In the genomic region with DNA sequence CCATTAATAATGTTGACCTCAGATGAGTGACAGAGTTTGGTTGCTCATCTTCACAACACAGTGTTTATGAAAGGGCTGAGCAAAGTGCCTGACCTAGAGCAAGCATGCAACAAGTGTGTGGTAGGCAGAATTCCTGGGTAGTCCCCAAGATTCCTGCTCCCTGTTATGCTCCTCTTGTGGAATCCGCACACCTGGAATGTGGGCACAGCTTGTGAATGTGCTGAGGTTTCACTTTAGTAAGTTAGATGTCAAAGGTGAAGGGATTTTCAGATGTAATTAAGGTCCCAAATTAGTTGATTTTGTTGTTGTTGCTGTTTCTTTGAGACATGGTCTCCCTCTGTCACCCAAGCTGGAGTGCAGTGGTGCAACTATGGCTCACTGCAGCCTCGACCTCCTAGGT, we compare ENCODE assay signal across 32 cellular contexts. TPM values are rescaled to one million over a fixed set of nuclear protein-coding genes. Genes with fewer than 3 reads are reported as not detected.
"Had no signal": no experiment of that assay in that cellular context is flagged by ENCODE, and none has a peak within 500 bp of the region (broad histone marks: within the 10 kb centered on the region; RNA-seq: fewer than 3 reads in every experiment).

No MANE protein-coding gene starts in this region.

- DNase-seq: activated B cell treated with CpG ODN at 0.5 μM for 24 hours; activated CD4-positive, alpha-beta T cell treated with anti-CD3 and anti-CD28 coated beads for 48 hours; activated CD4-positive, alpha-beta T cell treated with anti-CD3 and anti-CD28 coated beads, Interleukin-2, amount 50 U/mL, for 1 hour; activated CD4-positive, alpha-beta T cell treated with anti-CD3 and anti-CD28 coated beads, Interleukin-2, amount 50 U/mL, for 48 hours; activated CD8-positive, alpha-beta memory T cell treated with anti-CD3 and anti-CD28 coated beads for 24 hours; activated CD8-positive, alpha-beta memory T cell treated with anti-CD3 and anti-CD28 coated beads, Interleukin-2, amount 50 U/mL, for 4 hours; activated CD8-positive, alpha-beta T cell treated with anti-CD3 and anti-CD28 coated beads for 36 hours; activated effector memory CD4-positive, alpha-beta T cell treated with anti-CD3 and anti-CD28 coated beads, Interleukin-2, amount 50 U/mL, for 16 hours; activated naive CD4-positive, alpha-beta T cell treated with anti-CD3 and anti-CD28 coated beads, Interleukin-2, amount 10 ng/mL, durations not matched to agents 7 days and 5 days; activated naive CD8-positive, alpha-beta T cell treated with anti-CD3 and anti-CD28 coated beads, Interleukin-2, amount 10 ng/mL, durations not matched to agents 7 days and 5 days; activated T-cell treated with anti-CD3 and anti-CD28 coated beads, Interleukin-2, amount 50 U/mL, for 1 hour; activated T-cell treated with anti-CD3 and anti-CD28 coated beads, Interleukin-2, amount 50 U/mL, for 48 hours; central memory CD4-positive, alpha-beta T cell; cerebellar nuclear complex; colonic mucosa; effector CD8-positive, alpha-beta T cell; foreskin keratinocyte; gastrocnemius medialis; glutamatergic neuron; heart left ventricle; T-helper 1 cell; T-helper 17 cell; T1000; WERI-Rb-1 had no signal

- H3K36me3 ChIP-seq: ascending aorta, breast epithelium, cardiac muscle cell, colonic mucosa, gastrocnemius medialis, heart left ventricle, WERI-Rb-1 had no signal

- H3K27ac ChIP-seq: ascending aorta, breast epithelium, cardiac muscle cell, colonic mucosa, foreskin keratinocyte, gastrocnemius medialis, heart left ventricle, WERI-Rb-1 had no signal

- H3K4me1 ChIP-seq: ascending aorta, breast epithelium, colonic mucosa, gastrocnemius medialis had no signal

- FAIRE-seq: endometrium, endothelial cell of umbilical vein had no signal

- ATAC-seq: activated CD4-positive, CD25-positive, alpha-beta regulatory T cell treated with anti-CD3 and anti-CD28 coated beads, Interleukin-2, amount 50 U/mL, for 24 hours; activated CD8-positive, alpha-beta T cell treated with anti-CD3 and anti-CD28 coated beads for 36 hours; activated naive CD4-positive, alpha-beta T cell treated with anti-CD3 and anti-CD28 coated beads, Interleukin-2, amount 50 U/mL, for 72 hours; esophagus mucosa; foreskin keratinocyte; gastrocnemius medialis; heart left ventricle; T-helper 17 cell had no signal

- H3K9me3 ChIP-seq: ascending aorta, breast epithelium, colonic mucosa, gastrocnemius medialis had no signal

- H3K4me3 ChIP-seq: ascending aorta, breast epithelium, cardiac muscle cell, colonic mucosa, gastrocnemius medialis, heart left ventricle had no signal

RNA-seq across cellular contexts. Expression of a gene that starts 20.7 kb away (rescaled TPM):
- total RNA-seq: activated B cell treated with CpG ODN at 0.5 μM for 24 hours, foreskin keratinocyte had no signal
- polyA plus RNA-seq: endothelial cell of umbilical vein, foreskin keratinocyte had no signal
